Comparison of ENCODE assay signal across 1 cellular context in genomic region chr22:17283865-17284264, GRCh38.
TF ChIP-seq lines count a peak whose summit lies in the region.

No MANE protein-coding gene starts in this region.

TF ChIP-seq in HepG2, 621 proteins besides CTCF, POLR2A, EP300 and RAD21:
- peak; percentile 61 for TF ChIP-seq ZNF18 (CRISPR knock-in tag; IDR thresholded peaks at IDR 0.05; ENCODE audit: insufficient replicate concordance)
